ENCODE assay signal across 8 cellular contexts in genomic region chr22:41197808-41198585, GRCh38. TPM values are rescaled to one million over a fixed set of nuclear protein-coding genes. Genes with fewer than 3 reads are reported as not detected.
DNase-seq lines count a peak whose midpoint lies in the region; ATAC-seq and TF ChIP-seq lines count a peak whose summit lies in the region.

No MANE protein-coding gene starts in this region.

- TF ChIP-seq CTCF in CD8-positive, alpha-beta T cell (IDR thresholded peaks at IDR 0.05) = no peak
- TF ChIP-seq CTCF in fibroblast of the aortic adventitia (IDR thresholded peaks at IDR 0.05; ENCODE audit: insufficient read depth, low read length) (no peak), parathyroid adenoma (IDR thresholded peaks at IDR 0.05) (no peak)

- H3K36me3 Mint-ChIP-seq in CD8-positive, alpha-beta T cell = no peaks in the 10 kb centered on the region

- CTCF ChIA-PET in CD8-positive, alpha-beta T cell (lab: Charles Lee) = interaction anchor here (1.4 kb wide), 1 partner anchor 276 kb away, joined by 5 read pairs; no protein-coding TSS in a partner anchor

- POLR2A ChIA-PET in CD8-positive, alpha-beta T cell (lab: Charles Lee) = interaction anchor here (0.7 to 1.8 kb wide), 4 partner anchors 9 to 88 kb away, joined by 3 to 7 read pairs (median 4); partner anchors contain the start of gene RANGAP1

- no peak overlapping the region for H3K9ac ChIP-seq in parathyroid adenoma

- no peak overlapping the region for H3K27ac Mint-ChIP-seq in CD8-positive, alpha-beta T cell

- H3K9me3 Mint-ChIP-seq in CD8-positive, alpha-beta T cell = no peaks in the 10 kb centered on the region

- peak overlapping the region; percentile 91 for H3K4me3 Mint-ChIP-seq in CD8-positive, alpha-beta T cell

- peaks cover 16% of the 10 kb centered on the region for H3K4me1 ChIP-seq in CD8-positive, alpha-beta T cell (ENCODE audit: insufficient read depth, low read length)
- no peaks in the 10 kb centered on the region for H3K4me1 ChIP-seq in parathyroid adenoma

- H3K4me2 ChIP-seq in parathyroid adenoma (ENCODE audit: low read length) = peak overlapping the region; percentile 92

- H3K4me3 ChIP-seq in CD8-positive, alpha-beta T cell (ENCODE audit: low read depth, low read length) = peak overlapping the region; percentile 94
- H3K4me3 ChIP-seq in H7 (ENCODE audit: insufficient read depth, low read depth, low read length) = peak overlapping the region; percentile 79
- H3K4me3 ChIP-seq in fibroblast of the aortic adventitia (ENCODE audit: low read depth, low read length) = peak overlapping the region; percentile 83
- H3K4me3 ChIP-seq in parathyroid adenoma (ENCODE audit: low read depth, low read length) = peak overlapping the region; percentile 79

- H3K27me3 Mint-ChIP-seq in CD8-positive, alpha-beta T cell (ENCODE audit: low read depth) = peaks cover under 1% of the 10 kb centered on the region

- no peak overlapping the region for H3K27ac ChIP-seq in CD8-positive, alpha-beta T cell (ENCODE audit: low read depth, low read length)
- no peak overlapping the region for H3K27ac ChIP-seq in parathyroid adenoma

- H3K36me3 ChIP-seq in CD8-positive, alpha-beta T cell (ENCODE audit: insufficient read depth, low read length) = no peaks in the 10 kb centered on the region
- no peaks in the 10 kb centered on the region for H3K36me3 ChIP-seq in H7 (replicated peaks; ENCODE audit: control insufficient read depth, insufficient read depth, low read length)
- H3K36me3 ChIP-seq in parathyroid adenoma (ENCODE audit: control insufficient read depth, insufficient read depth, low read length) = no peaks in the 10 kb centered on the region

- intact Hi-C loops in CD8-positive, alpha-beta T cell (cut with DNase I, micrococcal nuclease) = loop anchor here (1.0 to 5.0 kb wide), 7 partner anchors 7 to 341 kb away; partner anchors contain the start of genes L3MBTL2 (in 2 of the 2), RANGAP1 (in 1 of the 2), ST13 (in 1 of the 2) and XPNPEP3 (in 1 of the 2)

- peak in 3 of 7 experiments; percentile 49 to 66 (median 50) for DNase-seq in CD8-positive, alpha-beta T cell
- DNase-seq in H7 (no peak), NCI-H345 (lab: John Stamatoyannopoulos, UW) (peak; percentile 71), activated T-cell treated with anti-CD3 and anti-CD28 coated beads for 4 hours (peak; percentile 39), fibroblast of the aortic adventitia (ENCODE audit: low read depth) (peak; percentile 32), superior temporal gyrus (ENCODE audit: extremely low spot score) (no peak)
- no peak for DNase-seq in NK-92 treated with Interleukin-12 subunit alpha and Interleukin-12 subunit beta, amount 100 ng/mL, for 24 hours (lab: John Stamatoyannopoulos, UW)

- no peaks in the 10 kb centered on the region for H3K79me2 ChIP-seq in parathyroid adenoma

- ATAC-seq in CD8-positive, alpha-beta T cell = peak; percentile 45

- H3K9me3 ChIP-seq in CD8-positive, alpha-beta T cell (ENCODE audit: low read length) = no peaks in the 10 kb centered on the region
- no peaks in the 10 kb centered on the region for H3K9me3 ChIP-seq in parathyroid adenoma (ENCODE audit: control insufficient read depth, low read length)

- no peaks in the 10 kb centered on the region for H3K27me3 ChIP-seq in CD8-positive, alpha-beta T cell (ENCODE audit: insufficient read depth, low read length)
- H3K27me3 ChIP-seq in H7 (ENCODE audit: control insufficient read depth, insufficient read depth, low read length) = peaks cover 32% of the 10 kb centered on the region
- H3K27me3 ChIP-seq in parathyroid adenoma (ENCODE audit: control insufficient read depth, insufficient read depth, low read length) = no peaks in the 10 kb centered on the region

- H3K4me1 Mint-ChIP-seq in CD8-positive, alpha-beta T cell (ENCODE audit: low read depth) = peaks cover 14% of the 10 kb centered on the region

- H2AFZ ChIP-seq in parathyroid adenoma = peak overlapping the region; percentile 81

RNA-seq across cellular contexts. Expression of gene L3MBTL2, which starts 7.1 kb away (rescaled TPM):
- total RNA-seq in CD8-positive, alpha-beta T cell = 10 to 100 TPM; 16.3 to 20.3 TPM
- 19.8 and 20.9 TPM in 2 replicates for total RNA-seq in H7 (2014; rRNA removed; shearing (Covaris generic))
- 19.6 and 23.9 TPM in 2 replicates for total RNA-seq in fibroblast of the aortic adventitia (ENCODE audit: low replicate concordance)

RNA-seq across cellular contexts. Expression of gene CHADL, which starts 42.7 kb away (rescaled TPM):
- 1 to 10 TPM; 2.3 to 2.6 TPM for total RNA-seq in CD8-positive, alpha-beta T cell
- total RNA-seq in H7 (2014; rRNA removed; shearing (Covaris generic)) = 0.33 TPM in 1 of 2 replicates, not detected in the other
- 0.99 and 1.6 TPM in 2 replicates for total RNA-seq in fibroblast of the aortic adventitia (ENCODE audit: low replicate concordance)

Comparison
In these comparisons a context has a peak if more than half of its experiments do, and no peak if none do; other contexts are left out.
1. DNase-seq: peak in NCI-H345 (single experiment), activated T-cell treated with anti-CD3 and anti-CD28 coated beads for 4 hours (single experiment) and fibroblast of the aortic adventitia (single experiment); none in H7 (single experiment), NK-92 treated with Interleukin-12 subunit alpha and Interleukin-12 subunit beta, amount 100 ng/mL, for 24 hours (single experiment) and superior temporal gyrus (single experiment).
2. Peak in every context shown above with its lines, with median percentiles within 50 percentile points of each other: H3K4me3 ChIP-seq.